ENCODE assay signal across 1 cellular context in the genomic region with DNA sequence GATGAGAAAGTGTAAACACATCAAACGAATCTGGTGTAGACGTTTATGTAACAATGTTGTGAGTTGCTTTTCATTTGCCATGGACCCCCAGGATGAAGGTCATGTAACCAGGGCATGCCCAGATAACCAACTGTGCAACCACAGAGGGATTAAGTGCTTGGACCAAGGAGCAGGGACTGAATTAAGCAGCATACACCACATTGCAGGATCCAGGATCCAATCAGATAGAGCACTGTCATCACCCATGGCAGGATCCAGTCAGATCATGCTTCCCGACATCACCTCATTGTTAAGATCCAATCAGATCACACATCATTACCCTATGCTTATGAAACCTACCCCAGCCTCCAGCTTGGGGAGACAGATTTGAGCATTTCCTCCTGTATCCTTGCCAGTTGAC.
TF ChIP-seq lines count a peak whose summit lies in the region.

No MANE protein-coding gene starts in this region.

TF ChIP-seq in IMR-90, 13 proteins besides CTCF, POLR2A, EP300 and RAD21 (continued from another document):
- TF ChIP-seq MAFK (IDR thresholded peaks at IDR 0.05; ENCODE audit: low read depth, low read length): no peak
- TF ChIP-seq CEBPB (IDR thresholded peaks at IDR 0.05; ENCODE audit: low read depth, low read length): no peak
- TF ChIP-seq CHD1 (IDR thresholded peaks at IDR 0.05; ENCODE audit: low read depth, low read length): no peak
- TF ChIP-seq MAZ (IDR thresholded peaks at IDR 0.05; ENCODE audit: borderline replicate concordance, low read depth, low read length): no peak
- TF ChIP-seq NFE2L2 (IDR thresholded peaks at IDR 0.05; ENCODE audit: low read depth, low read length): no peak
- no peak for TF ChIP-seq FOS (IDR thresholded peaks at IDR 0.05; ENCODE audit: low read depth, low read length)
- no peak for TF ChIP-seq BHLHE40 (IDR thresholded peaks at IDR 0.05; ENCODE audit: low read depth, low read length)
- TF ChIP-seq, protein P1, sequence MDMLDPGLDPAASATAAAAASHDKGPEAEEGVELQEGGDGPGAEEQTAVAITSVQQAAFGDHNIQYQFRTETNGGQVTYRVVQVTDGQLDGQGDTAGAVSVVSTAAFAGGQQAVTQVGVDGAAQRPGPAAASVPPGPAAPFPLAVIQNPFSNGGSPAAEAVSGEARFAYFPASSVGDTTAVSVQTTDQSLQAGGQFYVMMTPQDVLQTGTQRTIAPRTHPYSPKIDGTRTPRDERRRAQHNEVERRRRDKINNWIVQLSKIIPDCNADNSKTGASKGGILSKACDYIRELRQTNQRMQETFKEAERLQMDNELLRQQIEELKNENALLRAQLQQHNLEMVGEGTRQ (IDR thresholded peaks at IDR 0.05; ENCODE audit: low read depth, low read length): no peak
- TF ChIP-seq RCOR1 (IDR thresholded peaks at IDR 0.05; ENCODE audit: insufficient replicate concordance, low read length): no peak
- no peak for TF ChIP-seq RFX5 (IDR thresholded peaks at IDR 0.05; ENCODE audit: low read depth, low read length)
